Comparison of ENCODE assay signal across 17 cellular contexts in genomic region chr10:91117496-91117895, GRCh38.
DNase-seq lines count a peak whose midpoint lies in the region; TF ChIP-seq lines count a peak whose summit lies in the region.
"Had no signal": no experiment of that assay in that cellular context is flagged by ENCODE, and none has a peak within 500 bp of the region (broad histone marks: within the 10 kb centered on the region; RNA-seq: fewer than 3 reads in every experiment).

No MANE protein-coding gene starts in this region.

- H3K4me3 ChIP-seq in endocrine pancreas (ENCODE audit: control insufficient read depth, insufficient read depth, low read length) (peak overlapping the region; percentile 57), MG63 (no peak overlapping the region), ovary (no peak overlapping the region)
- H3K4me3 ChIP-seq: A549, BLaER1, GM23248 had no signal

- no peak overlapping the region for H3K27ac ChIP-seq in ovary
- H3K27ac ChIP-seq: 22Rv1, A549, BLaER1, GM23248, HL-60 had no signal

- no peak for TF ChIP-seq EP300 in ovary (IDR thresholded peaks at IDR 0.05)

- TF ChIP-seq CTCF in osteocyte (IDR thresholded peaks at IDR 0.05) (no peak), ovary (IDR thresholded peaks at IDR 0.05) (no peak)

- H3K36me3 ChIP-seq in endocrine pancreas (ENCODE audit: control insufficient read depth, insufficient read depth, low read length), result no peaks in the 10 kb centered on the region
- no peaks in the 10 kb centered on the region for H3K36me3 ChIP-seq in MG63
- H3K36me3 ChIP-seq in ovary, result no peaks in the 10 kb centered on the region
- H3K36me3 ChIP-seq: BLaER1 had no signal

- no peaks in the 10 kb centered on the region for H3K9me3 Mint-ChIP-seq in osteocyte (ENCODE audit: unreplicated experiment)
- H3K9me3 Mint-ChIP-seq: CD14-positive monocyte; CD4-positive, alpha-beta memory T cell; HFFc6 had no signal

- no peak overlapping the region for H3K4me3 Mint-ChIP-seq in osteocyte (ENCODE audit: unreplicated experiment)
- H3K4me3 Mint-ChIP-seq: CD14-positive monocyte; CD4-positive, alpha-beta memory T cell; HFFc6 had no signal

- H3K36me3 Mint-ChIP-seq in osteocyte (ENCODE audit: unreplicated experiment), result no peaks in the 10 kb centered on the region
- H3K36me3 Mint-ChIP-seq: CD14-positive monocyte; CD4-positive, alpha-beta memory T cell had no signal

- H3K27me3 Mint-ChIP-seq in osteocyte (ENCODE audit: unreplicated experiment), result peaks cover 11% of the 10 kb centered on the region
- H3K27me3 Mint-ChIP-seq: CD4-positive, alpha-beta memory T cell had no signal

- H3K27ac Mint-ChIP-seq in osteocyte (ENCODE audit: unreplicated experiment), result peak overlapping the region; percentile 29
- H3K27ac Mint-ChIP-seq: CD14-positive monocyte; CD4-positive, alpha-beta memory T cell; HFFc6 had no signal

- H3K4me1 Mint-ChIP-seq in osteocyte (ENCODE audit: unreplicated experiment), result peaks cover 9% of the 10 kb centered on the region
- H3K4me1 Mint-ChIP-seq: CD14-positive monocyte; CD4-positive, alpha-beta memory T cell had no signal

- H3K27me3 ChIP-seq in endocrine pancreas (ENCODE audit: control insufficient read depth, insufficient read depth, low read length) (no peaks in the 10 kb centered on the region), MG63 (peaks cover 2% of the 10 kb centered on the region; the same call in 1 of the 2 replicates), ovary (no peaks in the 10 kb centered on the region)
- H3K27me3 ChIP-seq: BLaER1 had no signal

- H3K9me3 ChIP-seq in endocrine pancreas (ENCODE audit: control insufficient read depth, low read length), result no peaks in the 10 kb centered on the region
- H3K9me3 ChIP-seq in MG63, result no peaks in the 10 kb centered on the region
- H3K9me3 ChIP-seq in ovary, result no peaks in the 10 kb centered on the region
- H3K9me3 ChIP-seq: A549, BLaER1 had no signal

- intact Hi-C loops in ovary (cut with DNase I), result loop anchor here in 1 of 4 donors (5.0 kb wide), 1 partner anchor 115 kb away; no protein-coding TSS in a partner anchor

- H3K4me1 ChIP-seq in endocrine pancreas (ENCODE audit: control insufficient read depth, insufficient read depth, low read length), result no peaks in the 10 kb centered on the region
- H3K4me1 ChIP-seq in ovary (ENCODE audit: insufficient read depth), result no peaks in the 10 kb centered on the region
- H3K4me1 ChIP-seq: A549, BLaER1 had no signal

- DNase-seq in DMS53 (lab: John Stamatoyannopoulos, UW) (peak; percentile 46), DMS53 treated with DMSO at 0.1 percent for 48 hours (lab: John Stamatoyannopoulos, UW; ENCODE audit: unreplicated experiment) (no peak), NCI-H146 treated with DMSO at 0.1 percent for 48 hours (lab: John Stamatoyannopoulos, UW; ENCODE audit: unreplicated experiment) (peak; percentile 16), osteocyte (ENCODE audit: extremely low spot score, unreplicated experiment) (no peak), MG63 (no peak), ovary (no peak)
- DNase-seq: AML-193; CD4-positive, alpha-beta memory T cell; GM23248; HCEC 1CT; HFFc6 had no signal

- TF ChIP-seq POLR2A in ovary (IDR thresholded peaks at IDR 0.05), result no peak

- no peak overlapping the region for H3K9ac ChIP-seq in endocrine pancreas (ENCODE audit: control insufficient read depth, insufficient read depth, low read length)
- H3K9ac ChIP-seq: BLaER1, GM23248 had no signal

- 40 to 73% (median 41%) methylated on average over 2 of the region's 2 CpGs for WGBS in ovary, 3 donors

Comparison
In these comparisons a context has a peak if more than half of its experiments do, and no peak if none do; other contexts are left out.
1. DNase-seq: peak in DMS53 (single experiment) and NCI-H146 treated with DMSO at 0.1 percent for 48 hours (single experiment); none in DMS53 treated with DMSO at 0.1 percent for 48 hours (single experiment), osteocyte (single experiment), MG63 (single experiment) and ovary (0 of 5).